Comparison of ENCODE assay signal across 10 cellular contexts in the genomic region with DNA sequence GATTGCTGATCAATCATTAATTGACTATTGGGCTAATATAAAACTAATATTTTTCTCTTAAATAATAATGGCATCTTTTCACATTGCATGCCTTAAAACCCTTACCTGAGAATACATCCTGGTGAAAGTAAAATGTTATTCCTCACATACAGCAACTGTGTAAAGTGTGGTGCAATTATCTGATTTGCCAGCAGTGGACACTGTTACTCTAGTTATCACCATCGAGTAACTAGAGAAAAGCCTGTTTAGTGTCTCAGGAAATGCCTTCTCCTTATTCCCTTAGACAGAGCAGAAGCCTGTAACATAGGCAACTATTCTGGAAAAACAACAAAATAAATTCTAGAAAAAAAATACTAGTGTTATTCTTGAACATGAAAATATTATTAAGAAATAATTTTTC.
A peak's percentile ranks its signal among the peaks of the same experiment; 100 is the strongest.
DNase-seq lines count a peak whose midpoint lies in the region; ATAC-seq and TF ChIP-seq lines count a peak whose summit lies in the region.
"Had no signal": no experiment of that assay in that cellular context is flagged by ENCODE, and none has a peak within 500 bp of the region (broad histone marks: within the 10 kb centered on the region; RNA-seq: fewer than 3 reads in every experiment).

No MANE protein-coding gene starts in this region.

- H3K36me3 Mint-ChIP-seq in CD8-positive, alpha-beta T cell, result no peaks in the 10 kb centered on the region

- no peak overlapping the region for H2AFZ ChIP-seq in smooth muscle cell (ENCODE audit: low read depth)

- no peaks in the 10 kb centered on the region for H3K9me3 ChIP-seq in smooth muscle cell (replicated peaks; ENCODE audit: low read depth)
- H3K9me3 ChIP-seq in CD8-positive, alpha-beta T cell (ENCODE audit: low read length), result no peaks in the 10 kb centered on the region

- H3K4me3 Mint-ChIP-seq in CD8-positive, alpha-beta T cell, result no peak overlapping the region
- H3K4me3 Mint-ChIP-seq: stimulated activated naive CD8-positive, alpha-beta T cell treated with anti-CD3 and anti-CD28 coated beads, Interleukin-15, Interleukin-2, amounts not matched to agents 100 ng/mL and 50 ng/mL, for 24 hours had no signal

- no peaks in the 10 kb centered on the region for H3K9me3 Mint-ChIP-seq in CD8-positive, alpha-beta T cell

- in situ Hi-C loops in SK-MEL-5 (cut with HindIII; ENCODE audit: low pct_unique_long_range_greater_than_20kb, low sequenced_read_pairs), result no loop called here

- no peak for ATAC-seq in CD8-positive, alpha-beta T cell

- no peak overlapping the region for H3K4me3 ChIP-seq in smooth muscle cell
- no peak overlapping the region for H3K4me3 ChIP-seq in CD8-positive, alpha-beta T cell (ENCODE audit: low read depth, low read length)

- 3% methylated on average over 1 of the region's 1 CpG for WGBS in smooth muscle cell (ENCODE audit: low lambda C conversion rate)

- no peaks in the 10 kb centered on the region for H3K4me1 Mint-ChIP-seq in CD8-positive, alpha-beta T cell (ENCODE audit: low read depth)

- no peak overlapping the region for H3K9ac ChIP-seq in smooth muscle cell (ENCODE audit: low read depth)

- H3K4me2 ChIP-seq in smooth muscle cell, result no peak overlapping the region

- no peak for DNase-seq in GM20000 (ENCODE audit: low spot score)
- DNase-seq in SK-MEL-5 (ENCODE audit: low read depth, low spot score), result peak; percentile 82
- DNase-seq in glomerular visceral epithelial cell (ENCODE audit: extremely low spot score), result peak; percentile 13
- no peak for DNase-seq in smooth muscle cell (lab: John Stamatoyannopoulos, UW; ENCODE audit: unreplicated experiment)
- no peak for DNase-seq in CD8-positive, alpha-beta T cell
- no peak for DNase-seq in stimulated activated CD4-positive, alpha-beta T cell treated with anti-CD3 and anti-CD28 coated beads, Interleukin-4, amount 100 ng/mL, for 1 hour

- H3K27ac ChIP-seq in C4-2B (no peak overlapping the region), smooth muscle cell (ENCODE audit: low read depth) (no peak overlapping the region)
- H3K27ac ChIP-seq in CD8-positive, alpha-beta T cell (ENCODE audit: low read depth, low read length), result no peak overlapping the region
- H3K27ac ChIP-seq: epithelial cell of prostate had no signal

- H3K27ac Mint-ChIP-seq in CD8-positive, alpha-beta T cell, result no peak overlapping the region
- H3K27ac Mint-ChIP-seq: stimulated activated naive CD8-positive, alpha-beta T cell treated with anti-CD3 and anti-CD28 coated beads, Interleukin-15, Interleukin-2, amounts not matched to agents 100 ng/mL and 50 ng/mL, for 24 hours had no signal

- peak; percentile 75 for TF ChIP-seq CTCF in C4-2B (conservative IDR thresholded peaks at IDR 0.05)
- TF ChIP-seq CTCF in GM20000 (IDR thresholded peaks at IDR 0.05; ENCODE audit: extremely low read depth, missing control alignments), result peak; percentile 38
- peak; percentile 37 for TF ChIP-seq CTCF in LNCAP (IDR thresholded peaks at IDR 0.05)
- peak; percentile 61 for TF ChIP-seq CTCF in smooth muscle cell (IDR thresholded peaks at IDR 0.05; ENCODE audit: borderline replicate concordance, insufficient read depth, poor library complexity, severe bottlenecking)
- TF ChIP-seq CTCF in CD8-positive, alpha-beta T cell (IDR thresholded peaks at IDR 0.05), result no peak

- H3K27me3 ChIP-seq in smooth muscle cell (ENCODE audit: low read depth), result peaks cover 14% of the 10 kb centered on the region
- no peaks in the 10 kb centered on the region for H3K27me3 ChIP-seq in CD8-positive, alpha-beta T cell (ENCODE audit: insufficient read depth, low read length)

- CTCF ChIA-PET in CD8-positive, alpha-beta T cell (lab: Charles Lee), result no interaction called here

- intact Hi-C loops in CD8-positive, alpha-beta T cell (cut with DNase I, micrococcal nuclease), result loop anchor here in 1 of 2 experiments (10.0 kb wide), 1 partner anchor 797 kb away; no protein-coding TSS in a partner anchor

- no peaks in the 10 kb centered on the region for H3K27me3 Mint-ChIP-seq in CD8-positive, alpha-beta T cell (ENCODE audit: low read depth)

- POLR2A ChIA-PET in CD8-positive, alpha-beta T cell (lab: Charles Lee), result no interaction called here

- H3K4me1 ChIP-seq in smooth muscle cell (ENCODE audit: low read depth), result peaks cover 3% of the 10 kb centered on the region
- no peaks in the 10 kb centered on the region for H3K4me1 ChIP-seq in CD8-positive, alpha-beta T cell (ENCODE audit: insufficient read depth, low read length)

- H3K79me2 ChIP-seq in smooth muscle cell (ENCODE audit: low read depth), result no peaks in the 10 kb centered on the region

- no peaks in the 10 kb centered on the region for H4K20me1 ChIP-seq in smooth muscle cell (ENCODE audit: low read depth)

- H3F3A ChIP-seq in smooth muscle cell (ENCODE audit: low read depth), result no peaks in the 10 kb centered on the region

- H3K36me3 ChIP-seq in smooth muscle cell (ENCODE audit: low read depth), result no peaks in the 10 kb centered on the region
- H3K36me3 ChIP-seq in CD8-positive, alpha-beta T cell (ENCODE audit: insufficient read depth, low read length), result no peaks in the 10 kb centered on the region

Comparison
In these comparisons a context has a peak if more than half of its experiments do, and no peak if none do; other contexts are left out.
1. DNase-seq: peak in SK-MEL-5 (single experiment) and glomerular visceral epithelial cell (single experiment); none in GM20000 (single experiment), smooth muscle cell (single experiment), CD8-positive, alpha-beta T cell (0 of 7) and stimulated activated CD4-positive, alpha-beta T cell treated with anti-CD3 and anti-CD28 coated beads, Interleukin-4, amount 100 ng/mL, for 1 hour (single experiment).